In genomic region chr1:64263856-64264255, GRCh38 we compare ENCODE assay signal across 22 cellular contexts.
"Had no signal": no experiment of that assay in that cellular context is flagged by ENCODE, and none has a peak within 500 bp of the region (broad histone marks: within the 10 kb centered on the region; RNA-seq: fewer than 3 reads in every experiment).

No MANE protein-coding gene starts in this region.

- H3K27ac Mint-ChIP-seq: activated naive CD4-positive, alpha-beta T cell treated with anti-CD3 and anti-CD28 coated beads for 36 hours; activated naive CD8-positive, alpha-beta T cell treated with anti-CD3 and anti-CD28 coated beads for 36 hours; activated T-helper 1 cell treated with anti-CD3 and anti-CD28 coated beads, Interleukin-12 subunit alpha, Interleukin-12 subunit beta, Interleukin-2, Interleukin-4 antibody, amounts not matched to agents 30 ng/mL and 10 ng/mL and 1 ng/mL, durations not matched to agents 14 hours and 24 hours and 36 hours; brain; dendritic cell treated with granulocyte-macrophage colony-stimulating factor and Interleukin-4, amounts not matched to agents 40 ng/mL and 50 ng/mL, for 4 days; memory B cell; naive thymus-derived CD4-positive, alpha-beta T cell; neural progenitor cell had no signal

- H3K4me1 ChIP-seq: adrenal gland, ascending aorta had no signal

- H3K36me3 Mint-ChIP-seq: activated naive CD8-positive, alpha-beta T cell treated with anti-CD3 and anti-CD28 coated beads for 36 hours; brain; memory B cell; naive thymus-derived CD4-positive, alpha-beta T cell; neural progenitor cell had no signal

- H3K9me3 ChIP-seq: adrenal gland, ascending aorta, right atrium auricular region, spleen, thoracic aorta had no signal

- ATAC-seq: naive thymus-derived CD4-positive, alpha-beta T cell had no signal

- DNase-seq: activated CD4-positive, alpha-beta T cell treated with anti-CD3 and anti-CD28 coated beads for 4 hours; activated CD4-positive, alpha-beta T cell treated with anti-CD3 and anti-CD28 coated beads, Interleukin-2, amount 50 U/mL, for 4 hours; activated effector memory CD4-positive, alpha-beta T cell treated with anti-CD3 and anti-CD28 coated beads, Interleukin-2, amount 50 U/mL, for 16 hours; activated naive CD4-positive, alpha-beta T cell treated with anti-CD3 and anti-CD28 coated beads for 36 hours; activated naive CD8-positive, alpha-beta T cell treated with anti-CD3 and anti-CD28 coated beads for 36 hours; adrenal gland; central memory CD4-positive, alpha-beta T cell; midbrain; naive thymus-derived CD4-positive, alpha-beta T cell; occipital lobe; spleen; stimulated activated CD4-positive, alpha-beta T cell treated with anti-CD3 and anti-CD28 coated beads, Interleukin-2, amount 100 ng/mL, for 48 hours; stimulated activated naive CD4-positive, alpha-beta T cell treated with Interleukin-2 at 50 U/mL for 16 hours; trophoblast cell had no signal

- H3K4me1 Mint-ChIP-seq: activated naive CD8-positive, alpha-beta T cell treated with anti-CD3 and anti-CD28 coated beads for 36 hours; brain; memory B cell; naive thymus-derived CD4-positive, alpha-beta T cell had no signal

- H3K27ac ChIP-seq: adrenal gland, ascending aorta, neural progenitor cell, right atrium auricular region, thoracic aorta had no signal

- H3K27me3 ChIP-seq: ascending aorta, neural progenitor cell, right atrium auricular region, spleen had no signal

- H3K36me3 ChIP-seq: adrenal gland, ascending aorta, neural progenitor cell, right atrium auricular region, spleen, thoracic aorta had no signal

- H3K9me3 Mint-ChIP-seq: activated naive CD4-positive, alpha-beta T cell treated with anti-CD3 and anti-CD28 coated beads for 36 hours; activated naive CD8-positive, alpha-beta T cell treated with anti-CD3 and anti-CD28 coated beads for 36 hours; activated T-helper 1 cell treated with anti-CD3 and anti-CD28 coated beads, Interleukin-12 subunit alpha, Interleukin-12 subunit beta, Interleukin-2, Interleukin-4 antibody, amounts not matched to agents 30 ng/mL and 10 ng/mL and 1 ng/mL, durations not matched to agents 14 hours and 24 hours and 36 hours; dendritic cell treated with granulocyte-macrophage colony-stimulating factor and Interleukin-4, amounts not matched to agents 40 ng/mL and 50 ng/mL, for 4 days; memory B cell; neural progenitor cell had no signal

- H3K4me3 Mint-ChIP-seq: activated naive CD4-positive, alpha-beta T cell treated with anti-CD3 and anti-CD28 coated beads for 36 hours; activated naive CD8-positive, alpha-beta T cell treated with anti-CD3 and anti-CD28 coated beads for 36 hours; activated T-helper 1 cell treated with anti-CD3 and anti-CD28 coated beads, Interleukin-12 subunit alpha, Interleukin-12 subunit beta, Interleukin-2, Interleukin-4 antibody, amounts not matched to agents 30 ng/mL and 10 ng/mL and 1 ng/mL, durations not matched to agents 14 hours and 24 hours and 36 hours; brain; dendritic cell treated with granulocyte-macrophage colony-stimulating factor and Interleukin-4, amounts not matched to agents 40 ng/mL and 50 ng/mL, for 4 days; memory B cell; naive thymus-derived CD4-positive, alpha-beta T cell; neural progenitor cell had no signal

- H3K4me3 ChIP-seq: adrenal gland, ascending aorta, neural progenitor cell, right atrium auricular region, spleen, thoracic aorta had no signal
